8 cellular contexts compared by ENCODE assay signal in genomic region chr11:65477271-65478029, GRCh38. TPM values are rescaled to one million over a fixed set of nuclear protein-coding genes. Genes with fewer than 3 reads are reported as not detected.
DNase-seq lines count a peak whose midpoint lies in the region; ATAC-seq, FAIRE-seq and TF ChIP-seq lines count a peak whose summit lies in the region.

No MANE protein-coding gene starts in this region.

- no peak overlapping the region for H3K23ac ChIP-seq in H1 (ENCODE audit: insufficient read length)

- peak overlapping the region; percentile 90 for H3K27ac ChIP-seq in H1 (ENCODE audit: low read depth, low read length)
- H3K27ac ChIP-seq in mesodermal cell (ENCODE audit: low read depth, low read length, severe bottlenecking), result peak overlapping the region; percentile 97

- CTCF ChIA-PET in activated CD8-positive, alpha-beta memory T cell treated with anti-CD3 and anti-CD28 coated beads, Interleukin-2, amount 10 ng/mL, durations not matched to agents 7 days and 5 days (lab: Charles Lee), result interaction anchor here (0.8 to 8.4 kb wide), 13 partner anchors 9 to 99 kb away, joined by 3 to 102 read pairs (median 4); partner anchors contain the start of gene MALAT1
- CTCF ChIA-PET in H1 (lab: Charles Lee; ENCODE audit: partially characterized antibody), result interaction anchor here (0.5 to 26.0 kb wide), 13 partner anchors 8 to 140 kb away, joined by 3 to 809 read pairs (median 5); partner anchors contain the start of genes MALAT1 and NEAT1

- H4K5ac ChIP-seq in H1 (ENCODE audit: insufficient read length, low read depth, low read length), result peak overlapping the region; percentile 78

- H3K27ac Mint-ChIP-seq in activated CD8-positive, alpha-beta memory T cell treated with anti-CD3 and anti-CD28 coated beads, Interleukin-2, amount 10 ng/mL, durations not matched to agents 7 days and 5 days, result peak overlapping the region; percentile 95

- peak overlapping the region; percentile 77 to 91 (median 82) for H3K9ac ChIP-seq in H1 (replicated peaks in 1 of 4; ENCODE audit: extremely low read depth in 1 of 4, low read depth in 3 of 4, low read length in 3 of 4)

- peak; percentile 67 for ATAC-seq in GM21360 (IDR thresholded peaks at IDR 0.05; ENCODE audit: unreplicated experiment)
- ATAC-seq in activated CD8-positive, alpha-beta memory T cell treated with anti-CD3 and anti-CD28 coated beads, Interleukin-2, amount 10 ng/mL, durations not matched to agents 7 days and 5 days, result peak; percentile 90

- H3K4me2 ChIP-seq in H1 (ENCODE audit: insufficient read depth in 1 of 2, low read depth in 2 of 2, low read length in 2 of 2), result peak overlapping the region; percentile 84 to 88

- H3K4me3 ChIP-seq in H1 (ENCODE audit: extremely low read depth in 1 of 4, insufficient read depth in 2 of 4, low read depth in 3 of 4, low read length in 4 of 4) (peak overlapping the region; percentile 60 to 86 (median 74)), mesodermal cell (ENCODE audit: extremely low read depth, insufficient read depth, low read length, poor library complexity, severe bottlenecking) (peak overlapping the region; percentile 69)

- TF ChIP-seq CTCF in H1 (IDR thresholded peaks at IDR 0.05; ENCODE audit: control extremely low read depth in 1 of 3, insufficient read depth in 1 of 3, low read depth in 1 of 3, low read length in 3 of 3), result no peak

- H3K36me3 ChIP-seq in H1 (ENCODE audit: control insufficient read depth in 2 of 4, insufficient read depth in 4 of 4, low read length in 3 of 4) (no peaks in the 10 kb centered on the region), mesodermal cell (ENCODE audit: control insufficient read depth, insufficient read depth, low read length) (no peaks in the 10 kb centered on the region)

- H4K8ac ChIP-seq in H1 (ENCODE audit: extremely low read depth, insufficient read depth, low read length), result peak overlapping the region; percentile 97

- peak overlapping the region; percentile 88 for H3K56ac ChIP-seq in H1 (replicated peaks; ENCODE audit: insufficient read length, low read depth, low read length)

- H3K4me3 Mint-ChIP-seq in activated CD8-positive, alpha-beta memory T cell treated with anti-CD3 and anti-CD28 coated beads, Interleukin-2, amount 10 ng/mL, durations not matched to agents 7 days and 5 days, result peak overlapping the region; percentile 83

- H2BK120ac ChIP-seq in H1 (replicated peaks; ENCODE audit: low read depth, low read length), result no peak overlapping the region

- H3K79me1 ChIP-seq in H1 (ENCODE audit: low read depth, low read length), result peaks cover 3% of the 10 kb centered on the region; the same call in 1 of the 2 replicates

- TF ChIP-seq POLR2A in H1 (IDR thresholded peaks at IDR 0.05; ENCODE audit: control extremely low read depth in 1 of 2, low read depth in 2 of 2, low read length in 2 of 2), result peak; percentile 70 to 88

- H2BK5ac ChIP-seq in H1 (ENCODE audit: low read depth, low read length), result peak overlapping the region; percentile 95

- no peak for TF ChIP-seq EP300 in H1 (IDR thresholded peaks at IDR 0.05; ENCODE audit: borderline replicate concordance in 1 of 2, low read depth in 2 of 2, low read length in 2 of 2)

- TF ChIP-seq RAD21 in H1 (IDR thresholded peaks at IDR 0.05 in 1 of 2, conservative IDR thresholded peaks at IDR 0.05 in 1 of 2; ENCODE audit: low read depth in 2 of 2, low read length in 2 of 2), result no peak

- H3K79me2 ChIP-seq in H1 (ENCODE audit: control insufficient read depth in 1 of 2, insufficient read depth in 2 of 2, low read length in 2 of 2), result 0 out of 4 replicates have a peak, but pooled peaks cover 0 to 7% of the 10 kb centered on the region in 2 experiments

- POLR2A ChIA-PET in H1 (lab: Charles Lee; ENCODE audit: partially characterized antibody), result interaction anchor here (0.6 to 26.0 kb wide), 21 partner anchors 8 to 229 kb away, joined by 3 to 1447 read pairs (median 5); partner anchors contain the start of genes MALAT1, NEAT1 and SCYL1

- peak overlapping the region; percentile 97 for H4K91ac ChIP-seq in H1 (replicated peaks; ENCODE audit: insufficient read length, low read length)

- peak overlapping the region; percentile 98 for H2AK5ac ChIP-seq in H1 (ENCODE audit: low read depth, low read length)

- H3K14ac ChIP-seq in H1 (ENCODE audit: insufficient read length), result no peak overlapping the region

- H2BK12ac ChIP-seq in H1 (ENCODE audit: low read depth, low read length), result peak overlapping the region; percentile 97; the same call in 1 of the 2 replicates

- 0 out of 2 replicates have a peak overlapping the region, but pooled peaks have one; percentile 29 for H2BK20ac ChIP-seq in H1 (ENCODE audit: low read length)

- peaks cover 9% of the 10 kb centered on the region for H3K23me2 ChIP-seq in H1 (ENCODE audit: low read depth, low read length)

- no peaks in the 10 kb centered on the region for H3K9me3 Mint-ChIP-seq in activated CD8-positive, alpha-beta memory T cell treated with anti-CD3 and anti-CD28 coated beads, Interleukin-2, amount 10 ng/mL, durations not matched to agents 7 days and 5 days (ENCODE audit: low read depth)

- H3K4me1 Mint-ChIP-seq in activated CD8-positive, alpha-beta memory T cell treated with anti-CD3 and anti-CD28 coated beads, Interleukin-2, amount 10 ng/mL, durations not matched to agents 7 days and 5 days, result peaks cover 20% of the 10 kb centered on the region

- H3K36me3 Mint-ChIP-seq in activated CD8-positive, alpha-beta memory T cell treated with anti-CD3 and anti-CD28 coated beads, Interleukin-2, amount 10 ng/mL, durations not matched to agents 7 days and 5 days, result peaks cover 3% of the 10 kb centered on the region

- peak overlapping the region; percentile 80 for H3K4ac ChIP-seq in H1 (replicated peaks; ENCODE audit: insufficient read length, low read depth, low read length)

- DNase-seq in COLO668 (lab: John Stamatoyannopoulos, UW; ENCODE audit: unreplicated experiment) (peak; percentile 98), HUDEP-2 (lab: John Stamatoyannopoulos, UW; ENCODE audit: unreplicated experiment in 76 of 76) (peak in 73 of 76 experiments; percentile 23 to 94 (median 89)), NOMO-1 treated with dmso at 0.1 percent for 144 hours (lab: John Stamatoyannopoulos, UW; ENCODE audit: unreplicated experiment) (peak; percentile 89), H1 (ENCODE audit: low read depth in 1 of 2, low spot score in 2 of 2) (peak in 1 of 2 experiments; percentile 91)
- DNase-seq in activated CD8-positive, alpha-beta memory T cell treated with anti-CD3 and anti-CD28 coated beads, Interleukin-2, amount 10 ng/mL, durations not matched to agents 7 days and 5 days, result peak; percentile 94
- peak; percentile 85 to 86 for DNase-seq in stimulated activated CD8-positive, alpha-beta memory T cell treated with anti-CD3 and anti-CD28 coated beads, Interleukin-15, amount 100 ng/mL, for 4 hours (ENCODE audit: low read depth in 2 of 2)

- WGBS in H1 (ENCODE audit: extremely low coverage in 1 of 2, insufficient coverage in 1 of 2, insufficient read length in 1 of 2, insufficient replicate concordance in 2 of 2, low coverage in 1 of 2, low lambda C conversion rate in 2 of 2, missing lambda C conversion rate in 1 of 2), 2 experiments, result 17% methylated on average over 25 of the region's 53 CpGs; no CpG with 5 or more reads in 1 of the 2 experiments
- WGBS in mesodermal cell (ENCODE audit: insufficient coverage in 2 of 2), 2 experiments, result 5 to 7% methylated on average over 21 to 34 of the region's 53 CpGs

- H3K27me3 Mint-ChIP-seq in activated CD8-positive, alpha-beta memory T cell treated with anti-CD3 and anti-CD28 coated beads, Interleukin-2, amount 10 ng/mL, durations not matched to agents 7 days and 5 days, result peaks cover 3% of the 10 kb centered on the region

- H3K27me3 ChIP-seq in H1 (replicated peaks in 1 of 4; ENCODE audit: control insufficient read depth in 3 of 4, extremely low read depth in 1 of 4, insufficient read depth in 3 of 4, low read length in 3 of 4), result no peaks in the 10 kb centered on the region

- H2BK15ac ChIP-seq in H1 (ENCODE audit: low read length), result peak overlapping the region; percentile 84; the same call in 1 of the 2 replicates

- H3K18ac ChIP-seq in H1 (ENCODE audit: extremely low read depth, low read length), result peak overlapping the region; percentile 95

- FAIRE-seq in H1 (lab: Jason Lieb, UNC), result no peak

- peak overlapping the region; percentile 11; the same call in 1 of the 2 replicates for H2AFZ ChIP-seq in H1 (ENCODE audit: low read length)

- H3K4me1 ChIP-seq in H1 (replicated peaks in 1 of 4; ENCODE audit: control insufficient read depth in 3 of 4, insufficient read depth in 4 of 4, low read length in 3 of 4) (peaks cover 0 to 20% (median 16%) of the 10 kb centered on the region in 4 experiments; a peak in 5 of 7 replicates), mesodermal cell (ENCODE audit: control insufficient read depth, insufficient read depth, low read length, poor library complexity, severe bottlenecking) (peaks cover 56% of the 10 kb centered on the region)

- no peaks in the 10 kb centered on the region for H4K20me1 ChIP-seq in H1 (replicated peaks in 1 of 2; ENCODE audit: control insufficient read depth in 1 of 2, insufficient read depth in 2 of 2, low read length in 2 of 2)

- H3K9me3 ChIP-seq in H1 (ENCODE audit: insufficient read depth in 2 of 2, low read depth in 1 of 2, low read length in 1 of 2) (no peaks in the 10 kb centered on the region), mesodermal cell (ENCODE audit: control insufficient read depth, low read length) (no peaks in the 10 kb centered on the region)

RNA-seq across cellular contexts. Expression of gene MALAT1, which starts 21.4 kb away (rescaled TPM):
- total RNA-seq in activated CD8-positive, alpha-beta memory T cell treated with anti-CD3 and anti-CD28 coated beads, Interleukin-2, amount 10 ng/mL, durations not matched to agents 7 days and 5 days, result 1,000 to 10,000 TPM; 4,026 to 5,234 TPM
- total RNA-seq in H1 (2021; fragmentation: NEBNext Ultra II Directional; extraction: Animal tissue kit (Norgen Biotek cat#: 25700)), result 911 and 984 TPM in 2 replicates
- 115 and 138 TPM in 2 replicates for polyA plus RNA-seq in H1 (2011; rRNA removed)
- 212 TPM for polyA plus RNA-seq in H1 (2011; cell fraction: cytosol; rRNA removed)
- polyA plus RNA-seq in H1 (2011; cell fraction: nucleus; rRNA removed), result 619 TPM
- 175 to 282 TPM (median 222 TPM) in 4 replicates for polyA plus RNA-seq in H1 (2012, experiment 1 of 2)
- polyA plus RNA-seq in H1 (2012, experiment 2 of 2), result 15.8 TPM
- 300 TPM for polyA plus RNA-seq in H1 (2013, experiment 1 of 2)
- 230 TPM for polyA plus RNA-seq in H1 (2013, experiment 2 of 2)
- 1,379 and 1,792 TPM in 2 replicates for polyA minus RNA-seq in H1 (2011; rRNA and poly(A)+ RNA removed)
- polyA minus RNA-seq in H1 (2011; cell fraction: cytosol; rRNA and poly(A)+ RNA removed), result 1,548 TPM
- 4,417 TPM for polyA minus RNA-seq in H1 (2011; cell fraction: nucleus; rRNA and poly(A)+ RNA removed)
- 1,431 TPM for polyA plus RNA-seq in mesodermal cell (2013, experiment 1 of 2)
- 2,018 TPM for polyA plus RNA-seq in mesodermal cell (2013, experiment 2 of 2)

RNA-seq across cellular contexts. Expression of gene SCYL1, which starts 47.4 kb away (rescaled TPM):
- 10 to 100 TPM; 68.0 to 76.7 TPM for total RNA-seq in activated CD8-positive, alpha-beta memory T cell treated with anti-CD3 and anti-CD28 coated beads, Interleukin-2, amount 10 ng/mL, durations not matched to agents 7 days and 5 days
- total RNA-seq in H1 (2021; fragmentation: NEBNext Ultra II Directional; extraction: Animal tissue kit (Norgen Biotek cat#: 25700)), result 59.4 and 59.8 TPM in 2 replicates
- polyA plus RNA-seq in H1 (2011; rRNA removed), result 77.7 and 111 TPM in 2 replicates
- 81.5 TPM for polyA plus RNA-seq in H1 (2011; cell fraction: cytosol; rRNA removed)
- 125 TPM for polyA plus RNA-seq in H1 (2011; cell fraction: nucleus; rRNA removed)
- polyA plus RNA-seq in H1 (2012, experiment 1 of 2), result 25.2 to 54.4 TPM (median 48.4 TPM) in 4 replicates
- 47.9 TPM for polyA plus RNA-seq in H1 (2012, experiment 2 of 2)
- 44.5 TPM for polyA plus RNA-seq in H1 (2013, experiment 1 of 2)
- polyA plus RNA-seq in H1 (2013, experiment 2 of 2), result 50.1 TPM
- polyA minus RNA-seq in H1 (2011; rRNA and poly(A)+ RNA removed), result 40.4 and 48.7 TPM in 2 replicates
- polyA minus RNA-seq in H1 (2011; cell fraction: cytosol; rRNA and poly(A)+ RNA removed), result 40.9 TPM
- 32.2 TPM for polyA minus RNA-seq in H1 (2011; cell fraction: nucleus; rRNA and poly(A)+ RNA removed)
- 102 TPM for polyA plus RNA-seq in mesodermal cell (2013, experiment 1 of 2)
- polyA plus RNA-seq in mesodermal cell (2013, experiment 2 of 2), result 89.8 TPM

RNA-seq across cellular contexts. Expression of gene NEAT1, which starts 54.9 kb away (rescaled TPM):
- total RNA-seq in activated CD8-positive, alpha-beta memory T cell treated with anti-CD3 and anti-CD28 coated beads, Interleukin-2, amount 10 ng/mL, durations not matched to agents 7 days and 5 days, result 100 to 1,000 TPM; 525 to 618 TPM
- total RNA-seq in H1 (2021; fragmentation: NEBNext Ultra II Directional; extraction: Animal tissue kit (Norgen Biotek cat#: 25700)), result 10.4 and 10.7 TPM in 2 replicates
- 1.6 and 2.4 TPM in 2 replicates for polyA plus RNA-seq in H1 (2011; rRNA removed)
- 5.7 TPM for polyA plus RNA-seq in H1 (2011; cell fraction: cytosol; rRNA removed)
- polyA plus RNA-seq in H1 (2011; cell fraction: nucleus; rRNA removed), result 5.7 TPM
- 16.2 to 22.8 TPM (median 18.4 TPM) in 4 replicates for polyA plus RNA-seq in H1 (2012, experiment 1 of 2)
- 1.4 TPM for polyA plus RNA-seq in H1 (2012, experiment 2 of 2)
- 3.0 TPM for polyA plus RNA-seq in H1 (2013, experiment 1 of 2)
- 2.6 TPM for polyA plus RNA-seq in H1 (2013, experiment 2 of 2)
- 11.4 and 18.7 TPM in 2 replicates for polyA minus RNA-seq in H1 (2011; rRNA and poly(A)+ RNA removed)
- 5.7 TPM for polyA minus RNA-seq in H1 (2011; cell fraction: cytosol; rRNA and poly(A)+ RNA removed)
- polyA minus RNA-seq in H1 (2011; cell fraction: nucleus; rRNA and poly(A)+ RNA removed), result 23.0 TPM
- 32.4 TPM for polyA plus RNA-seq in mesodermal cell (2013, experiment 1 of 2)
- 28.8 TPM for polyA plus RNA-seq in mesodermal cell (2013, experiment 2 of 2)

Comparison
In these comparisons a context has a peak if more than half of its experiments do, and no peak if none do; other contexts are left out.
1. RNA of gene NEAT1, which starts 54.9 kb away (total RNA-seq): 525 to 618 TPM in activated CD8-positive, alpha-beta memory T cell treated with anti-CD3 and anti-CD28 coated beads, Interleukin-2, amount 10 ng/mL, durations not matched to agents 7 days and 5 days; 10.4 to 10.7 TPM in H1; every median in the first group is over 10 times any median in the second.